In genomic region chr20:51379601-51380341, GRCh38 we compare ENCODE assay signal across 23 cellular contexts.
DNase-seq lines count a peak whose midpoint lies in the region; ATAC-seq and TF ChIP-seq lines count a peak whose summit lies in the region.
"Had no signal": no experiment of that assay in that cellular context is flagged by ENCODE, and none has a peak within 500 bp of the region (broad histone marks: within the 10 kb centered on the region; RNA-seq: fewer than 3 reads in every experiment).

No MANE protein-coding gene starts in this region.

- 88 to 94% (median 90%) methylated on average over 8 of the region's 8 CpGs for WGBS in spleen, 5 donors

- H3K27me3 Mint-ChIP-seq in T-helper 1 cell treated with Interleukin-12 subunit alpha and Interleukin-12 subunit beta and Interleukin-4 antibody, amounts not matched to agents 30 μg/mL and 1 μg/mL, for 36 hours (ENCODE audit: low read depth) = no peaks in the 10 kb centered on the region
- H3K27me3 Mint-ChIP-seq in activated CD8-positive, alpha-beta T cell treated with anti-CD3 and anti-CD28 coated beads for 36 hours = no peaks in the 10 kb centered on the region

- H3K36me3 ChIP-seq in OCI-LY3 (replicated peaks; ENCODE audit: low read depth, low read length) = peaks cover 9% of the 10 kb centered on the region
- H3K36me3 ChIP-seq in spleen = no peaks in the 10 kb centered on the region
- H3K36me3 ChIP-seq: esophagus squamous epithelium, heart left ventricle, pancreas, suprapubic skin had no signal

- H3K9me3 ChIP-seq in OCI-LY3 (ENCODE audit: insufficient read depth, low read length) (no peaks in the 10 kb centered on the region), spleen (no peaks in the 10 kb centered on the region)
- H3K9me3 ChIP-seq: esophagus squamous epithelium, heart left ventricle, pancreas, suprapubic skin had no signal

- peak overlapping the region; percentile 15; the same call in 1 of the 2 replicates for H3K9ac ChIP-seq in OCI-LY3 (ENCODE audit: low read length)
- H3K9ac ChIP-seq: GM23248 had no signal

- H3K27ac ChIP-seq in OCI-LY3 (ENCODE audit: low read length) = peak overlapping the region; percentile 73
- no peak overlapping the region for H3K27ac ChIP-seq in spleen
- H3K27ac ChIP-seq: 22Rv1, esophagus squamous epithelium, GM23248, heart left ventricle, pancreas, suprapubic skin had no signal

- H3K27ac Mint-ChIP-seq in T-helper 1 cell treated with Interleukin-12 subunit alpha and Interleukin-12 subunit beta and Interleukin-4 antibody, amounts not matched to agents 30 μg/mL and 1 μg/mL, for 36 hours = peak overlapping the region; percentile 42
- H3K27ac Mint-ChIP-seq in activated CD8-positive, alpha-beta T cell treated with anti-CD3 and anti-CD28 coated beads for 36 hours = no peak overlapping the region

- POLR2A ChIA-PET in activated CD8-positive, alpha-beta T cell treated with anti-CD3 and anti-CD28 coated beads for 36 hours (lab: Charles Lee) = interaction anchor here (0.5 kb wide), 1 partner anchor 90 kb away, joined by 3 read pairs; no protein-coding TSS in a partner anchor

- H3K4me2 ChIP-seq in OCI-LY3 (ENCODE audit: low read length) = peak overlapping the region; percentile 53

- intact Hi-C loops in spleen (cut with DNase I; ENCODE audit: low total_unique reads) = loop anchor here (10.0 kb wide), 1 partner anchor 245 kb away; no protein-coding TSS in a partner anchor
- intact Hi-C loops in activated CD8-positive, alpha-beta T cell treated with anti-CD3 and anti-CD28 coated beads for 36 hours (cut with micrococcal nuclease) = no loop called here

- peaks cover 43% of the 10 kb centered on the region for H3K4me1 Mint-ChIP-seq in T-helper 1 cell treated with Interleukin-12 subunit alpha and Interleukin-12 subunit beta and Interleukin-4 antibody, amounts not matched to agents 30 μg/mL and 1 μg/mL, for 36 hours (ENCODE audit: low read depth)
- peaks cover 13% of the 10 kb centered on the region for H3K4me1 Mint-ChIP-seq in activated CD8-positive, alpha-beta T cell treated with anti-CD3 and anti-CD28 coated beads for 36 hours (ENCODE audit: low read depth)

- no peaks in the 10 kb centered on the region for H3K27me3 ChIP-seq in OCI-LY3 (ENCODE audit: low read depth, low read length)
- H3K27me3 ChIP-seq in spleen (replicated peaks in 1 of 7) = no peaks in the 10 kb centered on the region
- H3K27me3 ChIP-seq: esophagus squamous epithelium, heart left ventricle, pancreas, suprapubic skin had no signal

- CTCF ChIA-PET in activated CD8-positive, alpha-beta T cell treated with anti-CD3 and anti-CD28 coated beads for 36 hours (lab: Charles Lee) = interaction anchor here (1.0 to 3.7 kb wide), 4 partner anchors 10 to 243 kb away, joined by 3 to 25 read pairs (median 4); no protein-coding TSS in a partner anchor

- no peaks in the 10 kb centered on the region for H3K9me3 Mint-ChIP-seq in T-helper 1 cell treated with Interleukin-12 subunit alpha and Interleukin-12 subunit beta and Interleukin-4 antibody, amounts not matched to agents 30 μg/mL and 1 μg/mL, for 36 hours
- no peaks in the 10 kb centered on the region for H3K9me3 Mint-ChIP-seq in activated CD8-positive, alpha-beta T cell treated with anti-CD3 and anti-CD28 coated beads for 36 hours

- H2AFZ ChIP-seq in OCI-LY3 (ENCODE audit: low read depth, low read length) = peak overlapping the region; percentile 3; the same call in 1 of the 2 replicates
- H2AFZ ChIP-seq: GM23248 had no signal

- DNase-seq in T-helper 1 cell = no peak
- DNase-seq in erythroblast (lab: John Stamatoyannopoulos, UW) = peak; percentile 11 to 48
- peak; percentile 61 for DNase-seq in spleen
- no peak for DNase-seq in NCI-H524 (lab: John Stamatoyannopoulos, UW)
- no peak for DNase-seq in activated CD8-positive, alpha-beta T cell treated with anti-CD3 and anti-CD28 coated beads for 36 hours
- no peak for DNase-seq in SW480 (ENCODE audit: low spot score)
- DNase-seq: activated CD4-positive, alpha-beta T cell treated with anti-CD3 and anti-CD28 coated beads for 1 hour; activated gamma-delta T cell; amygdala; esophagus squamous epithelium; GM23248; heart left ventricle; MM.1S; NCI-H446 treated with DMSO at 0.1 percent for 48 hours; pancreas; SHP77; stimulated activated CD4-positive, alpha-beta T cell treated with anti-CD3 and anti-CD28 coated beads, Interleukin-2, amount 100 ng/mL, for 48 hours; T-helper 2 cell had no signal

- H4K20me1 ChIP-seq in OCI-LY3 (ENCODE audit: insufficient read depth, low read length) = no peaks in the 10 kb centered on the region

- no peak for TF ChIP-seq CTCF in OCI-LY3 (IDR thresholded peaks at IDR 0.05; ENCODE audit: low read depth, low read length)
- no peak for TF ChIP-seq CTCF in spleen (IDR thresholded peaks at IDR 0.05 in 8 of 11, conservative IDR thresholded peaks at IDR 0.05 in 3 of 11)
- TF ChIP-seq CTCF in activated CD8-positive, alpha-beta T cell treated with anti-CD3 and anti-CD28 coated beads for 36 hours (IDR thresholded peaks at IDR 0.05) = no peak

- ATAC-seq in activated CD8-positive, alpha-beta T cell treated with anti-CD3 and anti-CD28 coated beads for 36 hours = no peak
- ATAC-seq: pancreas had no signal

- no peak overlapping the region for H3K4me3 Mint-ChIP-seq in T-helper 1 cell treated with Interleukin-12 subunit alpha and Interleukin-12 subunit beta and Interleukin-4 antibody, amounts not matched to agents 30 μg/mL and 1 μg/mL, for 36 hours
- H3K4me3 Mint-ChIP-seq in activated CD8-positive, alpha-beta T cell treated with anti-CD3 and anti-CD28 coated beads for 36 hours = no peak overlapping the region

- peaks cover 37% of the 10 kb centered on the region for H3K36me3 Mint-ChIP-seq in T-helper 1 cell treated with Interleukin-12 subunit alpha and Interleukin-12 subunit beta and Interleukin-4 antibody, amounts not matched to agents 30 μg/mL and 1 μg/mL, for 36 hours (ENCODE audit: low read depth)
- peaks cover 10% of the 10 kb centered on the region for H3K36me3 Mint-ChIP-seq in activated CD8-positive, alpha-beta T cell treated with anti-CD3 and anti-CD28 coated beads for 36 hours (ENCODE audit: low read depth)

- H3K4me3 ChIP-seq in OCI-LY3 (ENCODE audit: low read length) (peak overlapping the region; percentile 3; the same call in 1 of the 2 replicates), spleen (no peak overlapping the region)
- H3K4me3 ChIP-seq: esophagus squamous epithelium, GM23248, heart left ventricle, lung, pancreas, suprapubic skin had no signal

- TF ChIP-seq POLR2A in erythroblast (IDR thresholded peaks at IDR 0.05; ENCODE audit: low read length) (no peak), spleen (IDR thresholded peaks at IDR 0.05) (no peak)

- H3K79me2 ChIP-seq in OCI-LY3 (ENCODE audit: low read length) = no peaks in the 10 kb centered on the region; the same call in 1 of the 2 replicates

- H3K4me1 ChIP-seq in OCI-LY3 (ENCODE audit: low read length) (peaks cover 49% of the 10 kb centered on the region), spleen (peaks cover 0 to 13% (median under 1%) of the 10 kb centered on the region in 6 donors)
- H3K4me1 ChIP-seq: suprapubic skin had no signal

Comparison
In these comparisons a context has a peak if more than half of its experiments do, and no peak if none do; other contexts are left out.
1. DNase-seq: peak in erythroblast (2 of 2) and spleen (single experiment); none in T-helper 1 cell (0 of 5), NCI-H524 (0 of 2), activated CD8-positive, alpha-beta T cell treated with anti-CD3 and anti-CD28 coated beads for 36 hours (single experiment) and SW480 (single experiment).